8 cellular contexts compared by ENCODE assay signal in genomic region chr6:170584954-170585498, GRCh38. TPM values are rescaled to one million over a fixed set of nuclear protein-coding genes. Genes with fewer than 3 reads are reported as not detected.
DNase-seq lines count a peak whose midpoint lies in the region; ATAC-seq and TF ChIP-seq lines count a peak whose summit lies in the region.

No MANE protein-coding gene starts in this region.

- TF ChIP-seq CTCF in fibroblast of pulmonary artery (IDR thresholded peaks at IDR 0.05; ENCODE audit: low read length, missing control alignments) (no peak), psoas muscle (IDR thresholded peaks at IDR 0.05) (no peak)

- peak overlapping the region; percentile 16; the same call in 1 of the 2 replicates for H3K27ac ChIP-seq in SJSA1
- H3K27ac ChIP-seq in psoas muscle = peak overlapping the region; percentile 95

- DNase-seq in NCI-H1105 treated with DMSO at 0.1 percent for 48 hours (lab: John Stamatoyannopoulos, UW) (peak; percentile 40), NCI-H1105 (lab: John Stamatoyannopoulos, UW) (no peak), SJSA1 (ENCODE audit: low read depth in 1 of 2, low spot score in 2 of 2) (no peak), fibroblast of pulmonary artery (ENCODE audit: low read depth) (no peak), psoas muscle (no peak), GF-D8 (lab: John Stamatoyannopoulos, UW) (no peak), DMS153 (lab: John Stamatoyannopoulos, UW) (no peak)

- ATAC-seq in HG02763 (IDR thresholded peaks at IDR 0.05; ENCODE audit: unreplicated experiment) (peak; percentile 27), psoas muscle (peak in 3 of 4 donors; percentile 1 to 13 (median 2))

- WGBS in psoas muscle, 3 donors = 7 to 10% (median 9%) methylated on average over 6 of the region's 6 CpGs

- intact Hi-C loops in psoas muscle (cut with DNase I) = loop anchor here in 1 of 2 donors (5.0 kb wide), 1 partner anchor 38 kb away; no protein-coding TSS in a partner anchor

- H3K4me1 ChIP-seq in SJSA1 (replicated peaks) (no peaks in the 10 kb centered on the region), psoas muscle (peaks cover 8% of the 10 kb centered on the region)

- H3K36me3 ChIP-seq in SJSA1 (peaks cover 44% of the 10 kb centered on the region), psoas muscle (ENCODE audit: insufficient read depth in 1 of 2, low read depth in 1 of 2) (peaks cover 3 to 34% of the 10 kb centered on the region in 2 donors)

- peak overlapping the region; percentile 99 for H3K4me3 ChIP-seq in SJSA1
- peak overlapping the region; percentile 91 for H3K4me3 ChIP-seq in fibroblast of pulmonary artery (replicated peaks; ENCODE audit: low read depth, low read length)
- peak overlapping the region; percentile 99 for H3K4me3 ChIP-seq in psoas muscle

- no peaks in the 10 kb centered on the region for H3K27me3 ChIP-seq in SJSA1 (replicated peaks)
- H3K27me3 ChIP-seq in psoas muscle (ENCODE audit: insufficient read depth in 3 of 3, low read length in 2 of 3) = no peaks in the 10 kb centered on the region

- no peaks in the 10 kb centered on the region for H3K9me3 ChIP-seq in SJSA1 (replicated peaks)
- H3K9me3 ChIP-seq in psoas muscle = no peaks in the 10 kb centered on the region

RNA-seq across cellular contexts. Expression of gene PDCD2, which starts 0.6 kb away (rescaled TPM):
- 123 and 141 TPM in 2 replicates for total RNA-seq in SJSA1 (2014; rRNA removed; shearing (Covaris generic))
- total RNA-seq in psoas muscle = 10 to 100 TPM; 36.5 to 51.6 (median 49.4) TPM
- polyA plus RNA-seq in psoas muscle = 100 to 1,000 TPM in 2 of 3 donors, 10 to 100 TPM in 1; 52.7 to 112 (median 104) TPM

RNA-seq across cellular contexts. Expression of gene TBP, which starts 30.9 kb away (rescaled TPM):
- 18.0 and 25.0 TPM in 2 replicates for total RNA-seq in SJSA1 (2014; rRNA removed; shearing (Covaris generic))
- 10 to 100 TPM in 1 of 4 donors, 1 to 10 TPM in 3; 6.9 to 12.0 (median 8.0) TPM for total RNA-seq in psoas muscle
- polyA plus RNA-seq in psoas muscle = 10 to 100 TPM in 1 of 3 donors, 1 to 10 TPM in 2; 8.3 to 20.0 (median 9.6) TPM

RNA-seq across cellular contexts. Expression of gene PSMB1, which starts 31.9 kb away (rescaled TPM):
- total RNA-seq in SJSA1 (2014; rRNA removed; shearing (Covaris generic)) = 439 and 628 TPM in 2 replicates
- 100 to 1,000 TPM; 139 to 246 (median 194) TPM for total RNA-seq in psoas muscle
- 100 to 1,000 TPM; 280 to 367 (median 361) TPM for polyA plus RNA-seq in psoas muscle
